In genomic region chr9:101453776-101454570, GRCh38 we compare ENCODE assay signal across 18 cellular contexts. TPM values are rescaled to one million over a fixed set of nuclear protein-coding genes. Genes with fewer than 3 reads are reported as not detected.
DNase-seq lines count a peak whose midpoint lies in the region; ATAC-seq and TF ChIP-seq lines count a peak whose summit lies in the region.
"Had no signal": no experiment of that assay in that cellular context is flagged by ENCODE, and none has a peak within 500 bp of the region (broad histone marks: within the 10 kb centered on the region; RNA-seq: fewer than 3 reads in every experiment).

No MANE protein-coding gene starts in this region.

- H3K9ac ChIP-seq in IMR-90 (ENCODE audit: low read depth, low read length): no peak overlapping the region
- H3K9ac ChIP-seq: BLaER1 had no signal

- CTCF ChIA-PET in IMR-90 (lab: Yijun Ruan, JAX): interaction anchor here (1.1 kb wide), 2 partner anchors 11 to 31 kb away, joined by 3 to 4 read pairs; no protein-coding TSS in a partner anchor

- no peak overlapping the region for H4K91ac ChIP-seq in IMR-90 (ENCODE audit: insufficient read depth, low read depth, low read length)

- TF ChIP-seq CTCF in IMR-90 (conservative IDR thresholded peaks at IDR 0.05; ENCODE audit: low read depth, low read length): no peak

- no peak overlapping the region; the same call in 1 of the 2 replicates for H3K4me2 ChIP-seq in IMR-90 (ENCODE audit: low read depth, low read length)
- H3K4me2 ChIP-seq: BLaER1 had no signal

- no peak for TF ChIP-seq RAD21 in IMR-90 (IDR thresholded peaks at IDR 0.05; ENCODE audit: low read length)

- H3K27ac Mint-ChIP-seq in activated naive CD4-positive, alpha-beta T cell treated with anti-CD3 and anti-CD28 coated beads, Interleukin-2, amount 50 U/mL, for 72 hours: no peak overlapping the region

- WGBS in IMR-90 (ENCODE audit: extremely low coverage in 2 of 2, insufficient read length in 1 of 2), 2 experiments: no CpG with 5 or more reads among the region's 4 CpGs

- no peaks in the 10 kb centered on the region for H4K20me1 ChIP-seq in IMR-90 (ENCODE audit: insufficient read depth, low read length)
- H4K20me1 ChIP-seq: BLaER1 had no signal

- POLR2A ChIA-PET in IMR-90 (lab: Charles Lee; ENCODE audit: unreplicated experiment): interaction anchor here (0.7 kb wide), 1 partner anchor 59 kb away, joined by 4 read pairs; no protein-coding TSS in a partner anchor

- H3K23ac ChIP-seq in IMR-90 (ENCODE audit: low read depth, low read length): no peak overlapping the region

- no peak overlapping the region for H3K4me3 ChIP-seq in IMR-90 (ENCODE audit: insufficient read depth, low read depth, low read length)
- H3K4me3 ChIP-seq: BLaER1 had no signal

- H2BK5ac ChIP-seq in IMR-90 (ENCODE audit: low read depth, low read length, poor library complexity, severe bottlenecking): no peak overlapping the region

- H3K14ac ChIP-seq in IMR-90 (replicated peaks; ENCODE audit: low read depth, low read length): no peak overlapping the region

- no peak for TF ChIP-seq POLR2A in IMR-90 (IDR thresholded peaks at IDR 0.05; ENCODE audit: low read depth, low read length)

- peak; percentile 56 for ATAC-seq in IMR-90 (ENCODE audit: low read depth)
- ATAC-seq in activated naive CD4-positive, alpha-beta T cell treated with anti-CD3 and anti-CD28 coated beads, Interleukin-2, amount 50 U/mL, for 72 hours: no peak
- ATAC-seq: Panc1 had no signal

- no peak overlapping the region for H2AK9ac ChIP-seq in IMR-90 (replicated peaks; ENCODE audit: low read depth, low read length, poor library complexity)

- no peak overlapping the region for H3K18ac ChIP-seq in IMR-90 (ENCODE audit: low read depth, low read length)

- H3K36me3 ChIP-seq in IMR-90 (ENCODE audit: control insufficient read depth, insufficient read depth, low read length): no peaks in the 10 kb centered on the region
- H3K36me3 ChIP-seq: BLaER1 had no signal

- H3K9me3 ChIP-seq in IMR-90 (ENCODE audit: control insufficient read depth, insufficient read depth, low read length): no peaks in the 10 kb centered on the region

- H3K79me1 ChIP-seq in IMR-90 (ENCODE audit: low read depth in 1 of 2, low read length in 2 of 2): no peaks in the 10 kb centered on the region

- H3K4ac ChIP-seq in IMR-90 (ENCODE audit: low read depth, low read length): no peak overlapping the region

- H2AK5ac ChIP-seq in IMR-90 (ENCODE audit: low read depth, low read length): no peak overlapping the region

- H2BK15ac ChIP-seq in IMR-90 (ENCODE audit: low read depth, low read length): no peak overlapping the region

- intact Hi-C loops in IMR-90 (cut with micrococcal nuclease): no loop called here

- no peak overlapping the region for H3K27ac ChIP-seq in IMR-90 (ENCODE audit: insufficient read depth, low read length)
- H3K27ac ChIP-seq: BLaER1 had no signal

- no peak overlapping the region for H2AFZ ChIP-seq in IMR-90 (replicated peaks; ENCODE audit: low read length, poor library complexity)

- H2BK120ac ChIP-seq in IMR-90 (ENCODE audit: low read depth, low read length): no peak overlapping the region

- no peak overlapping the region for H4K5ac ChIP-seq in IMR-90 (ENCODE audit: low read depth, low read length)

- no TSS peak for BruUV-seq in IMR-90 (replicated peaks; lab: Mats Ljungman, UMichigan)

- DNase-seq in IMR-90 (peak; percentile 65), brain pericyte (ENCODE audit: low read depth, low spot score) (peak; percentile 86), foreskin melanocyte (peak; percentile 34), smooth muscle cell of the brain vasculature (ENCODE audit: low read depth, low spot score) (peak; percentile 87), HPDE6-E6E7 (ENCODE audit: extremely low spot score) (no peak)
- no peak for DNase-seq in effector CD8-positive, alpha-beta T cell (lab: John Stamatoyannopoulos, UW)
- DNase-seq in activated naive CD4-positive, alpha-beta T cell treated with anti-CD3 and anti-CD28 coated beads, Interleukin-2, amount 50 U/mL, for 72 hours (ENCODE audit: low spot score in 2 of 2): no peak
- DNase-seq: DMS 273 treated with DMSO at 0.1 percent for 48 hours, KG1, MM.1S, NCI-H1105, NCI-H187 treated with DMSO at 0.1 percent for 48 hours, NCI-H446, NCI-H774, SHP77 had no signal

- H3K27me3 ChIP-seq in IMR-90 (ENCODE audit: control insufficient read depth, insufficient read depth, low read length): peaks cover 2% of the 10 kb centered on the region; the same call in 1 of the 2 replicates
- H3K27me3 ChIP-seq: BLaER1 had no signal

- H3K9me1 ChIP-seq in IMR-90 (ENCODE audit: insufficient read depth, low read length): no peaks in the 10 kb centered on the region

- no peak overlapping the region for H4K8ac ChIP-seq in IMR-90 (ENCODE audit: low read depth in 2 of 2, low read length in 2 of 2)

- no peak overlapping the region for H2BK20ac ChIP-seq in IMR-90 (ENCODE audit: low read depth, low read length)

- H3K56ac ChIP-seq in IMR-90 (ENCODE audit: extremely low read depth, insufficient read depth, low read length): no peak overlapping the region

- dilution Hi-C loops in IMR-90 (cut with HindIII; ENCODE audit: low sequenced_read_pairs, unreplicated experiment): no loop called here

- peaks cover 0 to 7% of the 10 kb centered on the region in 2 donors for H3K36me3 Mint-ChIP-seq in activated naive CD4-positive, alpha-beta T cell treated with anti-CD3 and anti-CD28 coated beads, Interleukin-2, amount 50 U/mL, for 72 hours

- peaks cover 7% of the 10 kb centered on the region; the same call in 1 of the 2 replicates for H3K4me1 ChIP-seq in IMR-90 (ENCODE audit: control insufficient read depth, insufficient read depth, low read length)
- H3K4me1 ChIP-seq: BLaER1 had no signal

- peaks cover 0 to 4% of the 10 kb centered on the region in 2 donors for H3K9me3 Mint-ChIP-seq in activated naive CD4-positive, alpha-beta T cell treated with anti-CD3 and anti-CD28 coated beads, Interleukin-2, amount 50 U/mL, for 72 hours

- in situ Hi-C loops in IMR-90 (cut with MboI; ENCODE audit: low sequenced_read_pairs): no loop called here

TF ChIP-seq in IMR-90, 13 proteins besides CTCF, POLR2A, EP300 and RAD21:
- 0 out of 2 replicates have a peak, but pooled peaks have one; percentile 9 for TF ChIP-seq FOS (IDR thresholded peaks at IDR 0.05; ENCODE audit: low read depth, low read length)
- TF ChIP-seq CEBPB (IDR thresholded peaks at IDR 0.05; ENCODE audit: low read depth, low read length): 0 out of 2 replicates have a peak, but pooled peaks have one; percentile 15
- no peak for TF ChIP-seq MXI1 (IDR thresholded peaks at IDR 0.05; ENCODE audit: borderline replicate concordance, low read depth, low read length)

RNA-seq across cellular contexts. Expression of gene ALDOB, which starts 18.4 kb away (rescaled TPM):
- not detected in 2 replicates for total RNA-seq in IMR-90 (2012; rRNA removed)
- not detected in 2 replicates for polyA plus RNA-seq in IMR-90 (2012; rRNA removed)
- not detected in 2 replicates for polyA plus RNA-seq in IMR-90 (2012; cell fraction: cytosol; rRNA removed)
- not detected in 2 replicates for polyA plus RNA-seq in IMR-90 (2012; cell fraction: nucleus; rRNA removed; ENCODE audit: low replicate concordance)
- not detected for total RNA-seq in activated naive CD4-positive, alpha-beta T cell treated with anti-CD3 and anti-CD28 coated beads, Interleukin-2, amount 50 U/mL, for 72 hours
- total RNA-seq: H4 had no signal

RNA-seq across cellular contexts. Expression of gene ZNF189, which starts 55.3 kb away (rescaled TPM):
- total RNA-seq in IMR-90 (2012; rRNA removed): 19.9 and 21.4 TPM in 2 replicates
- 3.7 and 5.9 TPM in 2 replicates for polyA plus RNA-seq in IMR-90 (2012; rRNA removed)
- polyA plus RNA-seq in IMR-90 (2012; cell fraction: cytosol; rRNA removed): 0.43 and 0.67 TPM in 2 replicates
- polyA plus RNA-seq in IMR-90 (2012; cell fraction: nucleus; rRNA removed; ENCODE audit: low replicate concordance): 1.2 and 18.2 TPM in 2 replicates
- total RNA-seq in activated naive CD4-positive, alpha-beta T cell treated with anti-CD3 and anti-CD28 coated beads, Interleukin-2, amount 50 U/mL, for 72 hours: 10 to 100 TPM in 1 of 2 donors, 1 to 10 TPM in 1; 8.8 to 10.5 TPM

RNA-seq across cellular contexts. Expression of gene MRPL50, which starts 55.6 kb away (rescaled TPM):
- 8.6 and 11.1 TPM in 2 replicates for total RNA-seq in IMR-90 (2012; rRNA removed)
- polyA plus RNA-seq in IMR-90 (2012; rRNA removed): 6.4 and 7.5 TPM in 2 replicates
- 0.71 and 2.2 TPM in 2 replicates for polyA plus RNA-seq in IMR-90 (2012; cell fraction: cytosol; rRNA removed)
- 0.13 and 2.2 TPM in 2 replicates for polyA plus RNA-seq in IMR-90 (2012; cell fraction: nucleus; rRNA removed; ENCODE audit: low replicate concordance)
- 10 to 100 TPM in 1 of 2 donors, 1 to 10 TPM in 1; 9.5 to 14.1 TPM for total RNA-seq in activated naive CD4-positive, alpha-beta T cell treated with anti-CD3 and anti-CD28 coated beads, Interleukin-2, amount 50 U/mL, for 72 hours

Comparison
In these comparisons a context has a peak if more than half of its experiments do, and no peak if none do; other contexts are left out.
1. DNase-seq: peak in IMR-90 (single experiment), brain pericyte (single experiment), foreskin melanocyte (single experiment) and smooth muscle cell of the brain vasculature (single experiment); none in effector CD8-positive, alpha-beta T cell (single experiment), HPDE6-E6E7 (single experiment) and activated naive CD4-positive, alpha-beta T cell treated with anti-CD3 and anti-CD28 coated beads, Interleukin-2, amount 50 U/mL, for 72 hours (0 of 2).